8 cellular contexts compared by ENCODE assay signal in genomic region chr1:43274125-43274803, GRCh38. TPM values are rescaled to one million over a fixed set of nuclear protein-coding genes. Genes with fewer than 3 reads are reported as not detected.
DNase-seq lines count a peak whose midpoint lies in the region; ATAC-seq, FAIRE-seq and TF ChIP-seq lines count a peak whose summit lies in the region.

No MANE protein-coding gene starts in this region.

- peak overlapping the region; percentile 63 for H3K4me3 Mint-ChIP-seq in activated naive CD8-positive, alpha-beta T cell treated with anti-CD3 and anti-CD28 coated beads for 36 hours

- H3K9me3 Mint-ChIP-seq in activated naive CD8-positive, alpha-beta T cell treated with anti-CD3 and anti-CD28 coated beads for 36 hours = peaks cover 7% of the 10 kb centered on the region

- H3K4me1 ChIP-seq in upper lobe of left lung = peaks cover 23 to 48% (median 36%) of the 10 kb centered on the region in 4 donors

- H3K4me3 ChIP-seq in upper lobe of left lung = no peak overlapping the region

- H3K27ac Mint-ChIP-seq in activated naive CD8-positive, alpha-beta T cell treated with anti-CD3 and anti-CD28 coated beads for 36 hours = peak overlapping the region; percentile 92

- peaks cover 16% of the 10 kb centered on the region for H3K27me3 Mint-ChIP-seq in activated naive CD8-positive, alpha-beta T cell treated with anti-CD3 and anti-CD28 coated beads for 36 hours

- DNase-seq in GM19239 (ENCODE audit: insufficient read length, low spot score) (peak; percentile 65), NOMO-1 treated with DMSO at 0.1 percent for 48 hours (lab: John Stamatoyannopoulos, UW; ENCODE audit: unreplicated experiment) (peak; percentile 41), upper lobe of left lung (peak in 1 of 2 donors; percentile 61), NCI-H1694 treated with DMSO at 0.1 percent for 48 hours (lab: John Stamatoyannopoulos, UW) (no peak), HuH-7.5 (ENCODE audit: low spot score) (no peak), cerebellar nuclear complex (lab: John Stamatoyannopoulos, UW) (no peak)
- peak; percentile 24 for DNase-seq in activated naive CD8-positive, alpha-beta T cell treated with anti-CD3 and anti-CD28 coated beads for 36 hours

- peak overlapping the region; percentile 68 for H3K27ac ChIP-seq in layer of hippocampus (ENCODE audit: low read depth, low read length)
- peak overlapping the region; percentile 36 to 69 (median 54) for H3K27ac ChIP-seq in upper lobe of left lung

- FAIRE-seq in GM19239 (lab: Jason Lieb, UNC) = peak; percentile 53

- whole genome bisulfite sequencing in upper lobe of left lung, 2 donors = 29 to 34% methylated on average over 8 to 11 of the region's 11 CpGs

- peaks cover 18% of the 10 kb centered on the region for H3K4me1 Mint-ChIP-seq in activated naive CD8-positive, alpha-beta T cell treated with anti-CD3 and anti-CD28 coated beads for 36 hours

- H3K27me3 ChIP-seq in layer of hippocampus (ENCODE audit: control insufficient read depth, insufficient read depth, low read length) = peaks cover 5% of the 10 kb centered on the region
- H3K27me3 ChIP-seq in upper lobe of left lung = no peaks in the 10 kb centered on the region

- TF ChIP-seq CTCF in upper lobe of left lung (IDR thresholded peaks at IDR 0.05) = peak in 1 of 6 experiments; percentile 18

- peak; percentile 2 to 6 for ATAC-seq in upper lobe of left lung (ENCODE audit: low FRiP score in 2 of 2)

- H3K9me3 ChIP-seq in upper lobe of left lung = no peaks in the 10 kb centered on the region

- TF ChIP-seq EP300 in upper lobe of left lung (IDR thresholded peaks at IDR 0.05) = no peak

- H3K36me3 ChIP-seq in upper lobe of left lung = peaks cover 0 to 12% (median 0%) of the 10 kb centered on the region in 4 donors

- TF ChIP-seq POLR2A in upper lobe of left lung (IDR thresholded peaks at IDR 0.05) = peak in 1 of 4 donors; percentile 43

- H3K36me3 Mint-ChIP-seq in activated naive CD8-positive, alpha-beta T cell treated with anti-CD3 and anti-CD28 coated beads for 36 hours = peaks cover 7% of the 10 kb centered on the region

RNA-seq across cellular contexts. Expression of gene TMEM125, which starts 4.5 kb away (rescaled TPM):
- total RNA-seq in activated naive CD8-positive, alpha-beta T cell treated with anti-CD3 and anti-CD28 coated beads for 36 hours = under 1 TPM in 1 of 2 experiments, not detected in 1; 0.30 TPM
- 100 to 1,000 TPM; 144 to 302 (median 227) TPM for total RNA-seq in upper lobe of left lung

RNA-seq across cellular contexts. Expression of gene C1orf210, which starts 11.1 kb away (rescaled TPM):
- total RNA-seq in activated naive CD8-positive, alpha-beta T cell treated with anti-CD3 and anti-CD28 coated beads for 36 hours = not detected
- total RNA-seq in upper lobe of left lung = 10 to 100 TPM; 12.5 to 38.3 (median 27.1) TPM

RNA-seq across cellular contexts. Expression of gene TIE1, which starts 26.5 kb away (rescaled TPM):
- total RNA-seq in activated naive CD8-positive, alpha-beta T cell treated with anti-CD3 and anti-CD28 coated beads for 36 hours = under 1 TPM; 0.14 to 0.49 TPM
- 100 to 1,000 TPM in 1 of 6 donors, 10 to 100 TPM in 5; 23.9 to 170 (median 51.4) TPM for total RNA-seq in upper lobe of left lung

Comparison
In these comparisons a context has a peak if more than half of its experiments do, and no peak if none do; other contexts are left out.
1. DNase-seq: peak in GM19239 (single experiment), NOMO-1 treated with DMSO at 0.1 percent for 48 hours (single experiment) and activated naive CD8-positive, alpha-beta T cell treated with anti-CD3 and anti-CD28 coated beads for 36 hours (single experiment); none in NCI-H1694 treated with DMSO at 0.1 percent for 48 hours (single experiment), HuH-7.5 (single experiment) and cerebellar nuclear complex (0 of 2).
2. RNA of gene TMEM125, which starts 4.5 kb away (total RNA-seq): 144 to 302 TPM in upper lobe of left lung; 0.30 TPM in activated naive CD8-positive, alpha-beta T cell treated with anti-CD3 and anti-CD28 coated beads for 36 hours; every median in the first group is over 100 times any median in the second.
3. RNA of gene C1orf210, which starts 11.1 kb away (total RNA-seq): 12.5 to 38.3 TPM in upper lobe of left lung; not detected in activated naive CD8-positive, alpha-beta T cell treated with anti-CD3 and anti-CD28 coated beads for 36 hours; every median in the first group is over 10 times any median in the second.
4. RNA of gene TIE1, which starts 26.5 kb away (total RNA-seq): 23.9 to 170 TPM in upper lobe of left lung; 0.14 to 0.49 TPM in activated naive CD8-positive, alpha-beta T cell treated with anti-CD3 and anti-CD28 coated beads for 36 hours; every median in the first group is over 10 times any median in the second.